Comparison of ENCODE assay signal across 1 cellular context in genomic region chr18:10131783-10132381, GRCh38.
TF ChIP-seq lines count a peak whose summit lies in the region.

No MANE protein-coding gene starts in this region.

TF ChIP-seq in K562, 482 proteins besides CTCF, POLR2A, EP300 and RAD21 (continued from another document):
- TF ChIP-seq ZNF407 (IDR thresholded peaks at IDR 0.05; ENCODE audit: low read depth): no peak
- TF ChIP-seq, protein P1, sequence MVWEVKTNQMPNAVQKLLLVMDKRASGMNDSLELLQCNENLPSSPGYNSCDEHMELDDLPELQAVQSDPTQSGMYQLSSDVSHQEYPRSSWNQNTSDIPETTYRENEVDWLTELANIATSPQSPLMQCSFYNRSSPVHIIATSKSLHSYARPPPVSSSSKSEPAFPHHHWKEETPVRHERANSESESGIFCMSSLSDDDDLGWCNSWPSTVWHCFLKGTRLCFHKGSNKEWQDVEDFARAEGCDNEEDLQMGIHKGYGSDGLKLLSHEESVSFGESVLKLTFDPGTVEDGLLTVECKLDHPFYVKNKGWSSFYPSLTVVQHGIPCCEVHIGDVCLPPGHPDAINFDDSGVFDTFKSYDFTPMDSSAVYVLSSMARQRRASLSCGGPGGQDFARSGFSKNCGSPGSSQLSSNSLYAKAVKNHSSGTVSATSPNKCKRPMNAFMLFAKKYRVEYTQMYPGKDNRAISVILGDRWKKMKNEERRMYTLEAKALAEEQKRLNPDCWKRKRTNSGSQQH (CRISPR knock-in tag; IDR thresholded peaks at IDR 0.05): no peak
- TF ChIP-seq NFATC3 (IDR thresholded peaks at IDR 0.05): no peak
- TF ChIP-seq NCOA2 (IDR thresholded peaks at IDR 0.05; ENCODE audit: partially characterized antibody in 2 of 2): no peak
- TF ChIP-seq ARHGAP35 (IDR thresholded peaks at IDR 0.05; ENCODE audit: partially characterized antibody): no peak
- no peak for TF ChIP-seq STAT5B (CRISPR knock-in tag; IDR thresholded peaks at IDR 0.05)
- TF ChIP-seq TRIM25 (IDR thresholded peaks at IDR 0.05; ENCODE audit: borderline replicate concordance): no peak
- TF ChIP-seq U2AF1 (optimal IDR thresholded peaks at IDR 0.05; ENCODE audit: low read depth, low read length): no peak
- no peak for TF ChIP-seq HEY1 (CRISPR knock-in tag; IDR thresholded peaks at IDR 0.05; ENCODE audit: borderline replicate concordance)
